Comparison of ENCODE assay signal across 1 cellular context in genomic region chr11:114606003-114606801, GRCh38.
TF ChIP-seq lines count a peak whose summit lies in the region.

No MANE protein-coding gene starts in this region.

TF ChIP-seq in H1, 55 proteins besides CTCF, POLR2A, EP300 and RAD21:
- no peak for TF ChIP-seq SIRT6 (IDR thresholded peaks at IDR 0.05; ENCODE audit: low read length)
- TF ChIP-seq CEBPB (IDR thresholded peaks at IDR 0.05; ENCODE audit: low read depth, low read length): 0 out of 2 replicates have a peak, but pooled peaks have one; percentile 30
- no peak for TF ChIP-seq CBX5 (IDR thresholded peaks at IDR 0.05; ENCODE audit: low read depth, low read length)
